Comparison of ENCODE assay signal across 18 cellular contexts in the genomic region with DNA sequence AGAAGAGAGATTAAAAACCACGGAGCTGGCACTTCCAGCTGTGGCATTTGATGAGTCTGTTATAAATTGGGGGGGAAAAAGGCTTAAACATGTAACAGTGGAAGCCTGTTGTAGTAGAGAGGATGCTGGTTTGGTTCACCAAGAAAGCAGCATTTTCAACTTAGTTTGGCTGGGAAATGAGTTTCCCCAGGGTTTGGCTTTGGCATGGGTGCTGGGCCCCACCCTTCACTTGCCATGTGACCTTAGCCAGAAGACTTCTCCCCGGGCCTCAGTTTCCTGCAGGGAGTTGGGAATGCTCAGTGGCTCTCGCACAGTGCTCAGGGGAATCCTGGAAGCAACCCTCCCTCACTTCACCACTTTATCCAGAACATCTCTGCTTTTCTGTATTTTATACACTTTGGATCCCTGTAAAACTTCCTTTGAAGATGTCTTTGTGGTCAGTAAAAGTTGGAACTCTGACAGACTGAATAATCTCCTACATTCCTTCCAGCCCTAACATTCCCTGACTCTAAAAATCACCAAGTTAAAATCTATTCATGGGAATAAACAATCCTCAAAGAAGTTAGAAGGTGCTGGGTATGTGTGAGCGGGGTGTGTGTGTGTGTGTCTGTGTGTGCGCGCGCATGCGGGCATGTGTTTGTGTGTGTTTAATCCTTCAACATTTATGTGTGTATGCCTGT.
A peak's percentile ranks its signal among the peaks of the same experiment; 100 is the strongest.
DNase-seq lines count a peak whose midpoint lies in the region; ATAC-seq and TF ChIP-seq lines count a peak whose summit lies in the region.
"Had no signal": no experiment of that assay in that cellular context is flagged by ENCODE, and none has a peak within 500 bp of the region (broad histone marks: within the 10 kb centered on the region; RNA-seq: fewer than 3 reads in every experiment).

No MANE protein-coding gene starts in this region.

- peak overlapping the region; percentile 84 for H3K27ac Mint-ChIP-seq in mesothelial cell of epicardium
- H3K27ac Mint-ChIP-seq: activated T-cell treated with anti-CD3 and anti-CD28 coated beads, Interleukin-2, amount 50 U/mL, for 72 hours; CD4-positive, alpha-beta T cell; dendritic cell treated with granulocyte-macrophage colony-stimulating factor and Interleukin-4, amounts not matched to agents 40 ng/mL and 50 ng/mL, for 4 days; stimulated activated memory B cell treated with anti-CD40 and anti-IgM and Interleukin-4, amounts not matched to agents 10 μg/mL and 1 μg/mL and 100 μg/mL, for 72 hours had no signal

- no peak overlapping the region for H3K27ac ChIP-seq in ascending aorta
- H3K27ac ChIP-seq: A549, right lobe of liver had no signal

- no peaks in the 10 kb centered on the region for H3K4me1 ChIP-seq in ascending aorta
- H3K4me1 ChIP-seq: A549, right lobe of liver had no signal

- no peaks in the 10 kb centered on the region for H3K9me3 ChIP-seq in ascending aorta
- H3K9me3 ChIP-seq: A549, right lobe of liver had no signal

- H3K4me3 Mint-ChIP-seq in mesothelial cell of epicardium = no peak overlapping the region
- H3K4me3 Mint-ChIP-seq: activated T-cell treated with anti-CD3 and anti-CD28 coated beads, Interleukin-2, amount 50 U/mL, for 72 hours; CD4-positive, alpha-beta T cell; dendritic cell treated with granulocyte-macrophage colony-stimulating factor and Interleukin-4, amounts not matched to agents 40 ng/mL and 50 ng/mL, for 4 days; stimulated activated memory B cell treated with anti-CD40 and anti-IgM and Interleukin-4, amounts not matched to agents 10 μg/mL and 1 μg/mL and 100 μg/mL, for 72 hours had no signal

- DNase-seq in AG08396 (ENCODE audit: low spot score) = peak; percentile 18
- DNase-seq in HT1080 (ENCODE audit: low read depth) = peak; percentile 42
- peak; percentile 38 for DNase-seq in choroid plexus epithelial cell (ENCODE audit: low read depth)
- DNase-seq in mesothelial cell of epicardium (ENCODE audit: low spot score in 2 of 2, unreplicated experiment in 2 of 2) = no peak
- DNase-seq in NCI-H345 (lab: John Stamatoyannopoulos, UW) = no peak
- no peak for DNase-seq in NCI-H774 (lab: John Stamatoyannopoulos, UW)
- no peak for DNase-seq in ascending aorta (ENCODE audit: low spot score in 2 of 2)
- DNase-seq: activated naive CD4-positive, alpha-beta T cell treated with anti-CD3 and anti-CD28 coated beads, Interleukin-2, amount 50 U/mL, for 16 hours; activated T-cell treated with anti-CD3 and anti-CD28 coated beads, Interleukin-2, amount 50 U/mL, for 72 hours; CD4-positive, alpha-beta T cell; NCI-H1105 treated with DMSO at 0.1 percent for 48 hours; NCI-H526 treated with DMSO at 0.1 percent for 48 hours; right lobe of liver; Right ventricle myocardium superior had no signal

- intact Hi-C loops in ascending aorta (cut with DNase I) = no loop called here

- no peaks in the 10 kb centered on the region for H3K36me3 Mint-ChIP-seq in mesothelial cell of epicardium
- H3K36me3 Mint-ChIP-seq: stimulated activated memory B cell treated with anti-CD40 and anti-IgM and Interleukin-4, amounts not matched to agents 10 μg/mL and 1 μg/mL and 100 μg/mL, for 72 hours had no signal

- no peaks in the 10 kb centered on the region for H3K27me3 Mint-ChIP-seq in mesothelial cell of epicardium (ENCODE audit: low read depth)
- H3K27me3 Mint-ChIP-seq: CD4-positive, alpha-beta T cell; stimulated activated memory B cell treated with anti-CD40 and anti-IgM and Interleukin-4, amounts not matched to agents 10 μg/mL and 1 μg/mL and 100 μg/mL, for 72 hours had no signal

- H3K27me3 ChIP-seq in ascending aorta = no peaks in the 10 kb centered on the region
- H3K27me3 ChIP-seq: right lobe of liver had no signal

- TF ChIP-seq CTCF in choroid plexus epithelial cell (conservative IDR thresholded peaks at IDR 0.05; ENCODE audit: low read depth, low read length) (no peak), mesothelial cell of epicardium (IDR thresholded peaks at IDR 0.05; ENCODE audit: unreplicated experiment) (no peak), ascending aorta (IDR thresholded peaks at IDR 0.05) (no peak)

- H3K4me1 Mint-ChIP-seq in mesothelial cell of epicardium = peaks cover 42% of the 10 kb centered on the region
- H3K4me1 Mint-ChIP-seq: stimulated activated memory B cell treated with anti-CD40 and anti-IgM and Interleukin-4, amounts not matched to agents 10 μg/mL and 1 μg/mL and 100 μg/mL, for 72 hours had no signal

- H3K36me3 ChIP-seq in ascending aorta = no peaks in the 10 kb centered on the region
- H3K36me3 ChIP-seq: right lobe of liver had no signal

- ATAC-seq in GM18907 (IDR thresholded peaks at IDR 0.05; ENCODE audit: unreplicated experiment) = no peak
- ATAC-seq: A549; activated T-cell treated with anti-CD3 and anti-CD28 coated beads, Interleukin-2, amount 50 U/mL, for 72 hours; right lobe of liver; stimulated activated memory B cell treated with anti-CD40 and anti-IgM and Interleukin-4, amounts not matched to agents 10 μg/mL and 1 μg/mL and 100 μg/mL, for 72 hours had no signal

- H3K9me3 Mint-ChIP-seq in mesothelial cell of epicardium = no peaks in the 10 kb centered on the region
- H3K9me3 Mint-ChIP-seq: activated T-cell treated with anti-CD3 and anti-CD28 coated beads, Interleukin-2, amount 50 U/mL, for 72 hours; CD4-positive, alpha-beta T cell; dendritic cell treated with granulocyte-macrophage colony-stimulating factor and Interleukin-4, amounts not matched to agents 40 ng/mL and 50 ng/mL, for 4 days; stimulated activated memory B cell treated with anti-CD40 and anti-IgM and Interleukin-4, amounts not matched to agents 10 μg/mL and 1 μg/mL and 100 μg/mL, for 72 hours had no signal

- H3K4me3 ChIP-seq in choroid plexus epithelial cell (ENCODE audit: low read depth, low read length) (no peak overlapping the region), ascending aorta (no peak overlapping the region)
- H3K4me3 ChIP-seq: A549, right lobe of liver had no signal

Comparison
In these comparisons a context has a peak if more than half of its experiments do, and no peak if none do; other contexts are left out.
1. DNase-seq: peak in AG08396 (single experiment), HT1080 (single experiment) and choroid plexus epithelial cell (single experiment); none in mesothelial cell of epicardium (0 of 2), NCI-H345 (single experiment), NCI-H774 (single experiment) and ascending aorta (0 of 2).